ENCODE assay signal across 22 cellular contexts in the genomic region with DNA sequence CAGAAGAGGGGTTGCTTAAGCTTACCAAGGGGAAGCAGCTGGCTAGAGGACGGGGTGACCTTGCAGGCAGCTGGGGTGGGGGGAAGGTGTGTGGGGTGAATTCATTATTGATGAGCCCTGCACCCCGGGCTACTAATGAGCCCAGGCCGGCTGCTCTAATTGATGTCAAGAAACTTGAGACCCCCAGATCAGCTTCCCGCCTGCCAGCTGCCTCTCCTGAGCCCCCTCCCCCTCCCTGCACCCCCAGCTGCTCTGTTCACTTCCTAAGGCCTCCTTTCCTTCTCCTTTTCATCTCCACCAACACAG. TPM values are rescaled to one million over a fixed set of nuclear protein-coding genes. Genes with fewer than 3 reads are reported as not detected.
DNase-seq lines count a peak whose midpoint lies in the region; ATAC-seq, FAIRE-seq and TF ChIP-seq lines count a peak whose summit lies in the region.
"Had no signal": no experiment of that assay in that cellular context is flagged by ENCODE, and none has a peak within 500 bp of the region (broad histone marks: within the 10 kb centered on the region; RNA-seq: fewer than 3 reads in every experiment).

No MANE protein-coding gene starts in this region.

- ATAC-seq in RWPE2 (ENCODE audit: low read depth), result no peak
- no peak for ATAC-seq in left colon
- ATAC-seq: heart right ventricle had no signal

- H3K27me3 Mint-ChIP-seq in type B pancreatic cell, result no peaks in the 10 kb centered on the region
- H3K27me3 Mint-ChIP-seq: activated T-helper 17 cell treated with anti-CD3 and anti-CD28 coated beads, Interleukin-2, amount 50 U/mL, for 72 hours; CD4-positive, alpha-beta T cell; naive B cell had no signal

- H3K9me3 ChIP-seq in RWPE2 (ENCODE audit: severe bottlenecking), result no peaks in the 10 kb centered on the region
- H3K9me3 ChIP-seq in kidney (ENCODE audit: control insufficient read depth in 1 of 2, low read length in 2 of 2), result no peaks in the 10 kb centered on the region
- H3K9me3 ChIP-seq: heart right ventricle, prostate gland had no signal

- H3K27ac ChIP-seq in RWPE2 (ENCODE audit: poor library complexity, severe bottlenecking) (peak overlapping the region; percentile 67), kidney (ENCODE audit: low read depth in 2 of 2, low read length in 2 of 2) (no peak overlapping the region)
- H3K27ac ChIP-seq: heart right ventricle, prostate gland had no signal

- H3K9me3 Mint-ChIP-seq in type B pancreatic cell, result no peaks in the 10 kb centered on the region
- H3K9me3 Mint-ChIP-seq: activated T-helper 17 cell treated with anti-CD3 and anti-CD28 coated beads, Interleukin-2, amount 50 U/mL, for 72 hours; CD4-positive, alpha-beta T cell; immature natural killer cell; naive B cell; T-helper 2 cell treated with Interferon-gamma antibody and Interleukin-4, amounts not matched to agents 5 μg/mL and 100 μg/mL, for 36 hours had no signal

- H3K4me3 ChIP-seq in RWPE2 (ENCODE audit: severe bottlenecking), result no peak overlapping the region
- no peak overlapping the region for H3K4me3 ChIP-seq in kidney (ENCODE audit: low read length in 2 of 2)
- H3K4me3 ChIP-seq: heart right ventricle, prostate gland had no signal

- H3K4me1 ChIP-seq in RWPE2 (ENCODE audit: insufficient read depth, poor library complexity, severe bottlenecking) (peaks cover 21% of the 10 kb centered on the region), kidney (ENCODE audit: control insufficient read depth in 1 of 2, insufficient read depth in 1 of 2, low read depth in 1 of 2, low read length in 2 of 2) (peaks cover 0 to 4% of the 10 kb centered on the region in 2 donors)
- H3K4me1 ChIP-seq: prostate gland had no signal

- no peak for FAIRE-seq in kidney (lab: Jason Lieb, UNC)
- FAIRE-seq: A204.1 had no signal

- no peak overlapping the region for H3K9ac ChIP-seq in kidney (ENCODE audit: low read length in 2 of 2)

- intact Hi-C loops in kidney (cut with DNase I), result no loop called here
- intact Hi-C loops in left colon (cut with DNase I, micrococcal nuclease), result no loop called here

- H3K27me3 ChIP-seq in RWPE2 (ENCODE audit: insufficient read depth, poor library complexity, severe bottlenecking), result no peaks in the 10 kb centered on the region
- H3K27me3 ChIP-seq: heart right ventricle had no signal

- H3K27ac Mint-ChIP-seq in type B pancreatic cell, result no peak overlapping the region
- H3K27ac Mint-ChIP-seq: T-helper 2 cell treated with Interferon-gamma antibody and Interleukin-4, amounts not matched to agents 5 μg/mL and 100 μg/mL, for 36 hours had no signal

- DNase-seq in NCI-H2107 treated with DMSO at 0.1 percent for 48 hours (lab: John Stamatoyannopoulos, UW; ENCODE audit: unreplicated experiment), result peak; percentile 44
- no peak for DNase-seq in NCI-H2107 (lab: John Stamatoyannopoulos, UW)
- no peak for DNase-seq in RWPE2 (ENCODE audit: low spot score)
- peak; percentile 71 for DNase-seq in kidney
- no peak for DNase-seq in type B pancreatic cell (ENCODE audit: extremely low spot score, unreplicated experiment)
- no peak for DNase-seq in SHP77 (lab: John Stamatoyannopoulos, UW)
- no peak for DNase-seq in NCI-H526 treated with DMSO at 0.1 percent for 48 hours (lab: John Stamatoyannopoulos, UW)
- no peak for DNase-seq in left colon
- DNase-seq: activated CD4-positive, CD25-positive, alpha-beta regulatory T cell treated with anti-CD3 and anti-CD28 coated beads, Interleukin-2, amount 50 U/mL, for 72 hours; CD4-positive, alpha-beta T cell; GOT3; heart right ventricle; immature natural killer cell; mammary epithelial cell; naive B cell; NCI-H146; NCI-H446 treated with DMSO at 0.1 percent for 48 hours; stimulated activated CD8-positive, alpha-beta memory T cell treated with anti-CD3 and anti-CD28 coated beads, Interleukin-4, amount 100 ng/mL, for 48 hours had no signal

- TF ChIP-seq CTCF in RWPE2 (IDR thresholded peaks at IDR 0.05; ENCODE audit: poor library complexity, severe bottlenecking) (no peak), kidney (IDR thresholded peaks at IDR 0.05; ENCODE audit: borderline replicate concordance, extremely low read depth, insufficient read depth) (no peak), type B pancreatic cell (conservative IDR thresholded peaks at IDR 0.05) (no peak)

- H3K36me3 ChIP-seq in RWPE2 (ENCODE audit: low read depth) (peaks cover 43% of the 10 kb centered on the region), kidney (ENCODE audit: control insufficient read depth in 1 of 2, insufficient read depth in 2 of 2, low read length in 2 of 2) (peaks cover 0 to under 1% of the 10 kb centered on the region in 2 donors)

- peak overlapping the region; percentile 80 for H3K4me3 Mint-ChIP-seq in type B pancreatic cell
- H3K4me3 Mint-ChIP-seq: T-helper 2 cell treated with Interferon-gamma antibody and Interleukin-4, amounts not matched to agents 5 μg/mL and 100 μg/mL, for 36 hours had no signal

- H3K4me1 Mint-ChIP-seq in type B pancreatic cell (ENCODE audit: unreplicated experiment), result peaks cover 35% of the 10 kb centered on the region

- H3K36me3 Mint-ChIP-seq in type B pancreatic cell, result no peaks in the 10 kb centered on the region
- H3K36me3 Mint-ChIP-seq: naive B cell had no signal

RNA-seq across cellular contexts. Expression of a gene that starts 8.8 kb away (rescaled TPM):
- 16.6 TPM for total RNA-seq in kidney
- 10.2 TPM for polyA plus RNA-seq in kidney (ENCODE audit: insufficient read depth, low read depth, low replicate concordance)
- total RNA-seq in type B pancreatic cell (ENCODE audit: low replicate concordance), result 29.5 and 47.3 TPM in 2 replicates
- 1 to 10 TPM; 4.0 to 8.3 TPM for total RNA-seq in left colon

RNA-seq across cellular contexts. Expression of a gene that starts 25.8 kb away (rescaled TPM):
- total RNA-seq in kidney, result 65.6 TPM
- 11.4 TPM for polyA plus RNA-seq in kidney (ENCODE audit: insufficient read depth, low read depth, low replicate concordance)
- 2.5 and 25.9 TPM in 2 replicates for total RNA-seq in type B pancreatic cell (ENCODE audit: low replicate concordance)
- 10 to 100 TPM; 20.8 to 49.1 TPM for total RNA-seq in left colon

RNA-seq across cellular contexts. Expression of a gene that starts 29.0 kb away (rescaled TPM):
- 1.7 TPM for total RNA-seq in kidney
- not detected for polyA plus RNA-seq in kidney (ENCODE audit: insufficient read depth, low read depth, low replicate concordance)
- total RNA-seq in type B pancreatic cell (ENCODE audit: low replicate concordance), result not detected in 2 replicates
- total RNA-seq in left colon, result under 1 TPM in 1 of 2 donors, not detected in 1; 0.50 TPM
- polyA plus RNA-seq: immature natural killer cell had no signal

Comparison
In these comparisons a context has a peak if more than half of its experiments do, and no peak if none do; other contexts are left out.
1. DNase-seq: peak in NCI-H2107 treated with DMSO at 0.1 percent for 48 hours (single experiment) and kidney (single experiment); none in NCI-H2107 (single experiment), RWPE2 (single experiment), type B pancreatic cell (single experiment), SHP77 (0 of 2), NCI-H526 treated with DMSO at 0.1 percent for 48 hours (single experiment) and left colon (0 of 2).